10 cellular contexts compared by ENCODE assay signal in the genomic region with DNA sequence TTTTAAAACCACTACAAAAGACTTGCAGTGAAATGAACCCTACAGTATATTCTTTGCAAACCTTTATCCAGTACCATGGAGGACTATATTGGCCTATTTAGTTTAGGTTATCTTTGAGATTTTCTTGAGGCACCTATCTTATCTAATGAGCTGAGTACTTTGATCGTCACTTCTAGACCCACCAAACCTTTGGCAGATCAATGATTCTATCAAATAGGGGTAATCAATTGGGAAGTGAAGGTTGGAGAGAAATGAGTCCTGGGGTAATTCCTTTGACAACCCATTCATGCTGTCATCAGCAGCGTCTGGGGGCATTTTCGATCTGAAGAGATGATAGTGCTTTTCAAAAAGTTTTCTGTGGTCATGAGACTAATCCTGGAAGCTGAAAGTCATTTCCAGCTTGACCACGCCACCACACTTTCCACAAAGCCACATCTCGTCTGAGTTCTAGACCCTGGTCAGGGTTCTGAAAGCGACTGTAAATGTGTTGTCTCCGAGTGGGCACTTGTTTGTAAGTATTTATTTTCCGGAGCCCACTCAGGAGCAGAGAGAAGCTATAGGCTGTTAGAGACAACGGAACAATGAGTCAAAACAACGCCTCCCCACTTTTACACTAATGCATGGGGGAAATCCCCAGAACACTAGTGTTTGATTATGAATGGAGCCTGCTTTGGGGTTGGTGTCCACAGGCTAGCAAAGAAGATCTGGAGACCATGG. TPM values are rescaled to one million over a fixed set of nuclear protein-coding genes. Genes with fewer than 3 reads are reported as not detected.
DNase-seq lines count a peak whose midpoint lies in the region; ATAC-seq and TF ChIP-seq lines count a peak whose summit lies in the region.
"Had no signal": no experiment of that assay in that cellular context is flagged by ENCODE, and none has a peak within 500 bp of the region (broad histone marks: within the 10 kb centered on the region; RNA-seq: fewer than 3 reads in every experiment).

No MANE protein-coding gene starts in this region.

- peaks cover 3% of the 10 kb centered on the region for H3K36me3 ChIP-seq in endodermal cell (ENCODE audit: control insufficient read depth, insufficient read depth, low read length)

- H3K36me3 Mint-ChIP-seq in activated T-cell treated with anti-CD3 and anti-CD28 coated beads, Interleukin-2, amount 50 U/mL, for 4 hours (ENCODE audit: insufficient read depth): peaks cover 63% of the 10 kb centered on the region
- no peaks in the 10 kb centered on the region for H3K36me3 Mint-ChIP-seq in endodermal cell (ENCODE audit: low read depth)

- no peak for TF ChIP-seq CTCF in endodermal cell (conservative IDR thresholded peaks at IDR 0.05)

- peaks cover 53% of the 10 kb centered on the region for H3K27me3 ChIP-seq in endodermal cell (ENCODE audit: control insufficient read depth, insufficient read depth, low read length, poor library complexity, severe bottlenecking)

- peak overlapping the region; percentile 95 for H3K4me3 Mint-ChIP-seq in activated T-cell treated with anti-CD3 and anti-CD28 coated beads, Interleukin-2, amount 50 U/mL, for 4 hours
- no peak overlapping the region for H3K4me3 Mint-ChIP-seq in endodermal cell

- H3K27me3 Mint-ChIP-seq in activated T-cell treated with anti-CD3 and anti-CD28 coated beads, Interleukin-2, amount 50 U/mL, for 4 hours (ENCODE audit: low read depth): no peaks in the 10 kb centered on the region
- peaks cover 50% of the 10 kb centered on the region for H3K27me3 Mint-ChIP-seq in endodermal cell (ENCODE audit: insufficient read depth)

- no peaks in the 10 kb centered on the region for H3K9me3 ChIP-seq in endodermal cell (ENCODE audit: control insufficient read depth, low read length)

- peaks cover 67% of the 10 kb centered on the region for H3K4me1 Mint-ChIP-seq in activated T-cell treated with anti-CD3 and anti-CD28 coated beads, Interleukin-2, amount 50 U/mL, for 4 hours (ENCODE audit: low read depth)
- H3K4me1 Mint-ChIP-seq in endodermal cell: peaks cover 19% of the 10 kb centered on the region

- H3K9me3 Mint-ChIP-seq in activated T-cell treated with anti-CD3 and anti-CD28 coated beads, Interleukin-2, amount 50 U/mL, for 4 hours: no peaks in the 10 kb centered on the region
- no peaks in the 10 kb centered on the region for H3K9me3 Mint-ChIP-seq in endodermal cell

- no peak overlapping the region for H3K27ac ChIP-seq in endodermal cell (ENCODE audit: low read depth, low read length)
- H3K27ac ChIP-seq: epithelial cell of prostate had no signal

- 84 to 93% methylated on average over 4 to 10 of the region's 10 CpGs for WGBS in endodermal cell (ENCODE audit: insufficient coverage in 1 of 2, insufficient read length in 1 of 2), 2 experiments

- H3K27ac Mint-ChIP-seq in endodermal cell: no peak overlapping the region

- no peak overlapping the region for H3K9ac ChIP-seq in endodermal cell (ENCODE audit: extremely low read depth, low read length, poor library complexity, severe bottlenecking)

- ATAC-seq in GM19372 (IDR thresholded peaks at IDR 0.05; ENCODE audit: low read depth, unreplicated experiment) (peak; percentile 42), HG03175 (IDR thresholded peaks at IDR 0.05; ENCODE audit: unreplicated experiment) (peak; percentile 28)
- peak; percentile 55 to 65 for ATAC-seq in activated T-cell treated with anti-CD3 and anti-CD28 coated beads, Interleukin-2, amount 50 U/mL, for 4 hours

- no peak overlapping the region for H3K4me3 ChIP-seq in endodermal cell (ENCODE audit: low read length)

- peaks cover 8% of the 10 kb centered on the region for H3K4me1 ChIP-seq in endodermal cell (ENCODE audit: control insufficient read depth, insufficient read depth, low read length)

- DNase-seq in activated T-cell treated with anti-CD3 and anti-CD28 coated beads, Interleukin-2, amount 50 U/mL, for 4 hours: peak; percentile 49
- peak; percentile 89 for DNase-seq in stimulated activated CD8-positive, alpha-beta memory T cell treated with anti-CD3 and anti-CD28 coated beads, Interleukin-4, amount 100 ng/mL, for 48 hours
- DNase-seq in iPS-NIHi11 (ENCODE audit: low spot score): no peak
- no peak for DNase-seq in endodermal cell
- DNase-seq in NOMO-1 treated with DMSO at 0.1 percent for 48 hours (lab: John Stamatoyannopoulos, UW; ENCODE audit: unreplicated experiment): no peak
- DNase-seq in SW 1271 (lab: John Stamatoyannopoulos, UW): no peak
- DNase-seq: GOT3 had no signal

RNA-seq across cellular contexts. Expression of a gene that starts 4.8 kb away (rescaled TPM):
- total RNA-seq in activated T-cell treated with anti-CD3 and anti-CD28 coated beads, Interleukin-2, amount 50 U/mL, for 4 hours: 100 to 1,000 TPM in 1 of 3 donors, 10 to 100 TPM in 2; 83.3 to 121 (median 99.5) TPM
- total RNA-seq in endodermal cell: under 1 TPM; 0.24 to 0.35 TPM
- 6.2 TPM for polyA plus RNA-seq in endodermal cell (2013, experiment 1 of 2)
- 9.6 TPM for polyA plus RNA-seq in endodermal cell (2013, experiment 2 of 2)

RNA-seq across cellular contexts. Expression of a gene that starts 6.8 kb away (rescaled TPM):
- total RNA-seq in activated T-cell treated with anti-CD3 and anti-CD28 coated beads, Interleukin-2, amount 50 U/mL, for 4 hours: 10 to 100 TPM; 42.7 to 44.7 (median 44.4) TPM
- 10 to 100 TPM; 27.1 to 30.1 TPM for total RNA-seq in endodermal cell
- 25.3 TPM for polyA plus RNA-seq in endodermal cell (2013, experiment 1 of 2)
- 23.9 TPM for polyA plus RNA-seq in endodermal cell (2013, experiment 2 of 2)

Comparison
In these comparisons a context has a peak if more than half of its experiments do, and no peak if none do; other contexts are left out.
1. DNase-seq: peak in activated T-cell treated with anti-CD3 and anti-CD28 coated beads, Interleukin-2, amount 50 U/mL, for 4 hours (single experiment) and stimulated activated CD8-positive, alpha-beta memory T cell treated with anti-CD3 and anti-CD28 coated beads, Interleukin-4, amount 100 ng/mL, for 48 hours (single experiment); none in iPS-NIHi11 (single experiment), endodermal cell (single experiment), NOMO-1 treated with DMSO at 0.1 percent for 48 hours (single experiment) and SW 1271 (0 of 2).
2. RNA of a gene that starts 4.8 kb away (total RNA-seq): 83.3 to 121 TPM in activated T-cell treated with anti-CD3 and anti-CD28 coated beads, Interleukin-2, amount 50 U/mL, for 4 hours; 0.24 to 0.35 TPM in endodermal cell; every median in the first group is over 10 times any median in the second.
3. Peak in every context shown above with its lines, with median percentiles within 50 percentile points of each other: ATAC-seq.